ENCODE assay signal across 10 cellular contexts in the genomic region with DNA sequence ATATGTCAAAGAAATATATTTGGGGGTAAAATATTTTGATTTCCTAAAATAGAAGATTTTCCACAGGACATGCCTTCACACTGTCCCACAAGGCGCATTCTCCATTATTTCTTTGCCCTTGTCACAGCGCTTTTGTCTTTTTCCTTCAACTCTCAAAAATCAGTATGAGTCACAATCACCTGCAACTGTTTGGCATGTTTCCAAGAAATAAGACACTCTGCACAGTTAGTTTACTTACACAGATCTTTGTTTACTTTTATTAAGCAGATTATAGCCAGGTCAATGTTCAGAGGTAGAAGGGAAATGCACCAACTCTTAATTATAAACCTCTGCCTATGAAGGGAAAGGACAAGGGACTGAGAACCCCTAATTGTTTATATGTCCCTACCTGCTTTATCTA. TPM values are rescaled to one million over a fixed set of nuclear protein-coding genes. Genes with fewer than 3 reads are reported as not detected.
DNase-seq lines count a peak whose midpoint lies in the region; ATAC-seq and TF ChIP-seq lines count a peak whose summit lies in the region.
"Had no signal": no experiment of that assay in that cellular context is flagged by ENCODE, and none has a peak within 500 bp of the region (broad histone marks: within the 10 kb centered on the region; RNA-seq: fewer than 3 reads in every experiment).

No MANE protein-coding gene starts in this region.

- TF ChIP-seq CTCF in CD4-positive, alpha-beta T cell (IDR thresholded peaks at IDR 0.05) = no peak
- no peak for TF ChIP-seq CTCF in RWPE2 (IDR thresholded peaks at IDR 0.05; ENCODE audit: poor library complexity, severe bottlenecking)

- ATAC-seq in CD4-positive, alpha-beta T cell (ENCODE audit: poor library complexity) = peak; percentile 33
- ATAC-seq in RWPE2 (ENCODE audit: low read depth) = peak; percentile 71
- ATAC-seq in HG03039 (IDR thresholded peaks at IDR 0.05; ENCODE audit: unreplicated experiment) = no peak
- ATAC-seq in GM21737 (IDR thresholded peaks at IDR 0.05; ENCODE audit: unreplicated experiment) = no peak

- H3K4me1 ChIP-seq in HUES6 (ENCODE audit: control insufficient read depth, insufficient read depth, low read length) (peaks cover 85% of the 10 kb centered on the region), RWPE2 (ENCODE audit: insufficient read depth, poor library complexity, severe bottlenecking) (peaks cover 60% of the 10 kb centered on the region)

- H3K9ac ChIP-seq in HUES6 (ENCODE audit: low read length) = peak overlapping the region; percentile 48

- no peaks in the 10 kb centered on the region for H3K9me3 ChIP-seq in CD4-positive, alpha-beta T cell (ENCODE audit: control insufficient read depth, low read length)
- H3K9me3 ChIP-seq in HUES6 (ENCODE audit: control insufficient read depth, insufficient read depth, low read depth, low read length) (no peaks in the 10 kb centered on the region), RWPE2 (ENCODE audit: severe bottlenecking) (no peaks in the 10 kb centered on the region)
- H3K9me3 ChIP-seq: heart right ventricle, Peyer's patch had no signal

- peaks cover 87% of the 10 kb centered on the region for H3K4me1 Mint-ChIP-seq in CD4-positive, alpha-beta T cell (ENCODE audit: low read depth)

- H3K27me3 ChIP-seq in CD4-positive, alpha-beta T cell (ENCODE audit: control insufficient read depth, insufficient read depth, low read length) = no peaks in the 10 kb centered on the region
- H3K27me3 ChIP-seq in HUES6 (ENCODE audit: control insufficient read depth, insufficient read depth, low read length) (no peaks in the 10 kb centered on the region), RWPE2 (ENCODE audit: insufficient read depth, poor library complexity, severe bottlenecking) (no peaks in the 10 kb centered on the region)
- H3K27me3 ChIP-seq: heart right ventricle, Peyer's patch had no signal

- H3K4me3 Mint-ChIP-seq in CD4-positive, alpha-beta T cell = no peak overlapping the region

- H3K27me3 Mint-ChIP-seq in CD4-positive, alpha-beta T cell = no peaks in the 10 kb centered on the region

- peak overlapping the region; percentile 35 for H3K4me3 ChIP-seq in HUES6 (ENCODE audit: low read depth, low read length)
- H3K4me3 ChIP-seq in RWPE2 (ENCODE audit: severe bottlenecking) = no peak overlapping the region
- H3K4me3 ChIP-seq: heart right ventricle had no signal

- POLR2A ChIA-PET in CD4-positive, alpha-beta T cell (lab: Charles Lee) = no interaction called here

- H3K9me3 Mint-ChIP-seq in CD4-positive, alpha-beta T cell = no peaks in the 10 kb centered on the region

- H3K27ac Mint-ChIP-seq in CD4-positive, alpha-beta T cell = no peak overlapping the region

- CTCF ChIA-PET in CD4-positive, alpha-beta T cell (lab: Charles Lee) = no interaction called here

- intact Hi-C loops in CD4-positive, alpha-beta T cell (cut with DNase I, micrococcal nuclease) = no loop called here

- no peaks in the 10 kb centered on the region for H3K36me3 ChIP-seq in HUES6 (ENCODE audit: control insufficient read depth, insufficient read depth, low read length)
- peaks cover 6% of the 10 kb centered on the region for H3K36me3 ChIP-seq in RWPE2 (ENCODE audit: low read depth)
- H3K36me3 ChIP-seq: heart right ventricle, Peyer's patch had no signal

- peaks cover 22% of the 10 kb centered on the region for H3K36me3 Mint-ChIP-seq in CD4-positive, alpha-beta T cell (ENCODE audit: low read depth)

- DNase-seq in CD4-positive, alpha-beta T cell = no peak
- DNase-seq in RWPE2 (ENCODE audit: low spot score) = no peak
- DNase-seq in kidney tubule cell (ENCODE audit: low spot score) = peak; percentile 79
- DNase-seq in NK-92 treated with Interleukin-12 subunit alpha and Interleukin-12 subunit beta, amount 100 ng/mL, for 24 hours (lab: John Stamatoyannopoulos, UW) = no peak
- no peak for DNase-seq in stimulated activated CD4-positive, alpha-beta T cell treated with anti-CD3 and anti-CD28 coated beads, Interleukin-2, amount 100 ng/mL, for 48 hours
- DNase-seq: heart right ventricle, Peyer's patch had no signal

- H3K27ac ChIP-seq in CD4-positive, alpha-beta T cell (ENCODE audit: low read depth, low read length) = no peak overlapping the region
- H3K27ac ChIP-seq in HUES6 (ENCODE audit: low read depth, low read length) (peak overlapping the region; percentile 86), RWPE2 (ENCODE audit: poor library complexity, severe bottlenecking) (no peak overlapping the region)
- H3K27ac ChIP-seq: heart right ventricle had no signal

RNA-seq across cellular contexts. Expression of a gene that starts 9.5 kb away (rescaled TPM):
- total RNA-seq in CD4-positive, alpha-beta T cell = 100 to 1,000 TPM; 301 to 305 TPM

Comparison
In these comparisons a context has a peak if more than half of its experiments do, and no peak if none do; other contexts are left out.
1. ATAC-seq: peak in CD4-positive, alpha-beta T cell (single experiment) and RWPE2 (single experiment); none in HG03039 (single experiment) and GM21737 (single experiment).